In the genomic region with DNA sequence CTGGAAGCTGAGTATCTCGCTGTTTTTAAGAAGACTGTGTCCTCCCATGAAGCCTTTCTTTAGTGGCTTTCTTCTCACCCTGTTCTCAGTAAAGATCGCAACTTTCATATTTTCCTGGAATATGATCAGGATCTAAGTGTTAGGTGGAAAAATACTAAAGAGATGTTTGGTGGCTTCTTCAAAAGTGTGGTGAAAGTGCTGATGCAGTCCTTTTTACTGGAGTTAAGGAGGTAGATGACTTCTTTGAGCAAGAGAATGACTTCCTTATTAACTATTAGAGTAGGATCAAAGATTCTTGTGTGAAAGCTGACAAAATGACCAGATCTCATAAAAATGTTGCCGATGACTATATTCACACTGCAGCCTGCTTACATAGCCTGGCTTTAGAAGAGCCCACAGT, we compare ENCODE assay signal across 28 cellular contexts.
"Had no signal": no experiment of that assay in that cellular context is flagged by ENCODE, and none has a peak within 500 bp of the region (broad histone marks: within the 10 kb centered on the region; RNA-seq: fewer than 3 reads in every experiment).

No MANE protein-coding gene starts in this region.

- FAIRE-seq: endometrium, endothelial cell of umbilical vein had no signal

- H3K4me3 Mint-ChIP-seq: dendritic cell treated with granulocyte-macrophage colony-stimulating factor and Interleukin-4, amounts not matched to agents 40 ng/mL and 50 ng/mL, for 4 days; effector memory CD8-positive, alpha-beta T cell; endodermal cell had no signal

- DNase-seq: colonic mucosa; cortex of kidney; dermis blood vessel endothelial cell; dorsolateral prefrontal cortex; effector CD4-positive, alpha-beta T cell; effector CD8-positive, alpha-beta T cell; effector memory CD4-positive, alpha-beta T cell; effector memory CD8-positive, alpha-beta T cell; endodermal cell; erythroblast; esophagus squamous epithelium; foreskin fibroblast; foreskin keratinocyte; foreskin melanocyte; gastrocnemius medialis; glutamatergic neuron; head of caudate nucleus; heart left ventricle; heart right ventricle had no signal

- H3K27ac Mint-ChIP-seq: dendritic cell treated with granulocyte-macrophage colony-stimulating factor and Interleukin-4, amounts not matched to agents 40 ng/mL and 50 ng/mL, for 4 days; effector memory CD8-positive, alpha-beta T cell; endodermal cell had no signal

- H3K4me3 ChIP-seq: colonic mucosa, coronary artery, dorsolateral prefrontal cortex, esophagus muscularis mucosa, esophagus squamous epithelium, gastrocnemius medialis, gastroesophageal sphincter, heart left ventricle, heart right ventricle, hepatocyte had no signal

- H3K9me3 ChIP-seq: colonic mucosa, esophagus squamous epithelium, gastrocnemius medialis had no signal

- H3K27me3 ChIP-seq: colonic mucosa, dorsolateral prefrontal cortex, esophagus muscularis mucosa, esophagus squamous epithelium, foreskin keratinocyte, gastrocnemius medialis, gastroesophageal sphincter, heart left ventricle, heart right ventricle, hepatocyte had no signal

- H3K4me1 ChIP-seq: colonic mucosa, esophagus muscularis mucosa, esophagus squamous epithelium, gastrocnemius medialis, gastroesophageal sphincter, heart left ventricle, heart right ventricle had no signal

- H3K27ac ChIP-seq: colonic mucosa, coronary artery, dorsolateral prefrontal cortex, epithelial cell of prostate, esophagus muscularis mucosa, esophagus squamous epithelium, foreskin keratinocyte, gastrocnemius medialis, gastroesophageal sphincter, heart left ventricle, heart right ventricle, hepatocyte had no signal

- ATAC-seq: effector memory CD8-positive, alpha-beta T cell; esophagus mucosa; foreskin keratinocyte; gastrocnemius medialis; gastroesophageal sphincter; heart left ventricle; heart right ventricle had no signal

- H3K79me2 ChIP-seq: hepatocyte had no signal

- H2AFZ ChIP-seq: hepatocyte had no signal

- H3K36me3 ChIP-seq: colonic mucosa, esophagus muscularis mucosa, esophagus squamous epithelium, gastrocnemius medialis, gastroesophageal sphincter, heart left ventricle, heart right ventricle had no signal

- H3K27me3 Mint-ChIP-seq: dendritic cell treated with granulocyte-macrophage colony-stimulating factor and Interleukin-4, amounts not matched to agents 40 ng/mL and 50 ng/mL, for 4 days; effector memory CD8-positive, alpha-beta T cell had no signal

- H3K4me1 Mint-ChIP-seq: endodermal cell had no signal

- H3K4me2 ChIP-seq: hepatocyte had no signal
